8 cellular contexts compared by ENCODE assay signal in genomic region chr18:10453885-10454772, GRCh38. TPM values are rescaled to one million over a fixed set of nuclear protein-coding genes. Genes with fewer than 3 reads are reported as not detected.
DNase-seq lines count a peak whose midpoint lies in the region; ATAC-seq and TF ChIP-seq lines count a peak whose summit lies in the region.
"Had no signal": no experiment of that assay in that cellular context is flagged by ENCODE, and none has a peak within 500 bp of the region (broad histone marks: within the 10 kb centered on the region; RNA-seq: fewer than 3 reads in every experiment).

Gene APCDD1 (plus strand): TSS chr18:10454635. CDS start chr18:10454982, 347 bp downstream.

- H3K4me1 ChIP-seq in NT2/D1 (ENCODE audit: insufficient read depth, insufficient read length) (peaks cover 2% of the 10 kb centered on the region), mucosa of descending colon (ENCODE audit: low read depth) (no peaks in the 10 kb centered on the region), upper lobe of right lung (peaks cover 12% of the 10 kb centered on the region)

- intact Hi-C loops in mucosa of descending colon (cut with DNase I, micrococcal nuclease): no loop called here
- intact Hi-C loops in upper lobe of right lung (cut with DNase I): no loop called here

- H3K9me3 ChIP-seq in NT2/D1 (ENCODE audit: insufficient read depth, low read length) (no peaks in the 10 kb centered on the region), mucosa of descending colon (no peaks in the 10 kb centered on the region), upper lobe of right lung (no peaks in the 10 kb centered on the region)

- ATAC-seq in mucosa of descending colon (peak; percentile 72), upper lobe of right lung (peak; percentile 90), HG03520 (IDR thresholded peaks at IDR 0.05; ENCODE audit: unreplicated experiment) (no peak)

- DNase-seq in H7 (peak; percentile 96), NT2/D1 (ENCODE audit: low read depth, low spot score) (no peak), epithelial cell of proximal tubule (ENCODE audit: low read depth) (no peak), mucosa of descending colon (peak; percentile 49 to 67 (median 62)), upper lobe of right lung (peak; percentile 88), HUDEP-2 (lab: John Stamatoyannopoulos, UW; ENCODE audit: unreplicated experiment in 76 of 76) (no peak)

- H3K4me3 ChIP-seq in H7 (ENCODE audit: insufficient read depth, low read depth, low read length) (peak within 1 kb of the TSS; percentile 70), NT2/D1 (ENCODE audit: insufficient read length, low read depth) (peak within 1 kb of the TSS; percentile 61), epithelial cell of proximal tubule (ENCODE audit: low read depth, low read length) (peak within 1 kb of the TSS; percentile 20), mucosa of descending colon (peak within 1 kb of the TSS; percentile 17), upper lobe of right lung (peak within 1 kb of the TSS; percentile 76)

- TF ChIP-seq CTCF in epithelial cell of proximal tubule (conservative IDR thresholded peaks at IDR 0.05; ENCODE audit: low read depth, low read length): no peak
- no peak for TF ChIP-seq CTCF in mucosa of descending colon (IDR thresholded peaks at IDR 0.05)
- no peak for TF ChIP-seq CTCF in upper lobe of right lung (IDR thresholded peaks at IDR 0.05)

- H3K36me3 ChIP-seq in H7 (replicated peaks; ENCODE audit: control insufficient read depth, insufficient read depth, low read length) (no peaks in the 10 kb centered on the region), NT2/D1 (ENCODE audit: insufficient read depth, insufficient read length, low read length) (no peaks in the 10 kb centered on the region), mucosa of descending colon (ENCODE audit: low read depth) (no peaks in the 10 kb centered on the region), upper lobe of right lung (no peaks in the 10 kb centered on the region)

- peak within 1 kb of the TSS; percentile 90 for H3K27ac ChIP-seq in upper lobe of right lung

- peaks cover 20% of the 10 kb centered on the region for H3K27me3 ChIP-seq in H7 (ENCODE audit: control insufficient read depth, insufficient read depth, low read length)
- peaks cover 12% of the 10 kb centered on the region for H3K27me3 ChIP-seq in NT2/D1 (ENCODE audit: insufficient read depth, insufficient read length)
- H3K27me3 ChIP-seq in upper lobe of right lung: no peaks in the 10 kb centered on the region

- H3K9ac ChIP-seq in NT2/D1 (ENCODE audit: insufficient read length, low read depth): peak within 1 kb of the TSS; percentile 82

RNA-seq across cellular contexts. Expression of gene APCDD1, which starts in this region (rescaled TPM):
- total RNA-seq in H7 (2014; rRNA removed; shearing (Covaris generic)): 26.8 and 40.2 TPM in 2 replicates
- total RNA-seq in epithelial cell of proximal tubule (0.51 TPM in 1 of 2 replicates, not detected in the other), mucosa of descending colon (10 to 100 TPM in 2 of 3 donors, 1 to 10 TPM in 1; 3.8 to 29.7 (median 15.2) TPM), upper lobe of right lung (27.6 TPM)
- total RNA-seq: T-helper 1 cell treated with Interleukin-12 subunit alpha and Interleukin-12 subunit beta and Interleukin-4 antibody, amounts not matched to agents 30 ng/mL and 1 ng/mL, for 36 hours had no signal

Comparison
In these comparisons a context has a peak if more than half of its experiments do, and no peak if none do; other contexts are left out.
1. DNase-seq: peak in H7 (single experiment), mucosa of descending colon (3 of 3) and upper lobe of right lung (single experiment); none in NT2/D1 (single experiment), epithelial cell of proximal tubule (single experiment) and HUDEP-2 (0 of 76).
2. H3K4me3 ChIP-seq: peak in every context shown above with its lines; median percentile 76 in upper lobe of right lung; 70 in H7; 61 in NT2/D1; 20 in epithelial cell of proximal tubule; 17 in mucosa of descending colon.